In genomic region chr10:125159486-125159931, GRCh38 we compare ENCODE assay signal across 8 cellular contexts. TPM values are rescaled to one million over a fixed set of nuclear protein-coding genes. Genes with fewer than 3 reads are reported as not detected.
DNase-seq lines count a peak whose midpoint lies in the region; ATAC-seq and TF ChIP-seq lines count a peak whose summit lies in the region.

No MANE protein-coding gene starts in this region.

- H3K14ac ChIP-seq in IMR-90 (replicated peaks; ENCODE audit: low read depth, low read length) = no peak overlapping the region

- H2AK5ac ChIP-seq in IMR-90 (ENCODE audit: low read depth, low read length) = no peak overlapping the region

- TF ChIP-seq CTCF in BE2C (IDR thresholded peaks at IDR 0.05; ENCODE audit: low read depth, low read length) (no peak), IMR-90 (conservative IDR thresholded peaks at IDR 0.05; ENCODE audit: low read depth, low read length) (no peak)

- no peak for TF ChIP-seq POLR2A in IMR-90 (IDR thresholded peaks at IDR 0.05; ENCODE audit: low read depth, low read length)

- H3K9me3 ChIP-seq in BE2C (no peaks in the 10 kb centered on the region), IMR-90 (ENCODE audit: control insufficient read depth, insufficient read depth, low read length) (no peaks in the 10 kb centered on the region), duodenal mucosa (ENCODE audit: control insufficient read depth in 1 of 2, low read length in 2 of 2) (no peaks in the 10 kb centered on the region), mononuclear cell (ENCODE audit: low read depth, low read length) (no peaks in the 10 kb centered on the region)

- H2BK5ac ChIP-seq in IMR-90 (ENCODE audit: low read depth, low read length, poor library complexity, severe bottlenecking) = peak overlapping the region; percentile 67

- ATAC-seq in IMR-90 (ENCODE audit: low read depth) = no peak
- no peak for ATAC-seq in HG03442 (IDR thresholded peaks at IDR 0.05; ENCODE audit: unreplicated experiment)

- in situ Hi-C loops in IMR-90 (cut with MboI; ENCODE audit: low sequenced_read_pairs) = loop anchor here (10.0 kb wide), 1 partner anchor 105 kb away; no protein-coding TSS in a partner anchor

- DNase-seq in BE2C (no peak), IMR-90 (no peak), superior temporal gyrus (ENCODE audit: extremely low spot score) (no peak), GM19238 (ENCODE audit: insufficient read length, low spot score) (no peak)
- DNase-seq in T-helper 2 cell treated with Interferon-gamma antibody and Interleukin-4, amounts not matched to agents 5 μg/mL and 100 μg/mL, for 36 hours (ENCODE audit: low spot score) = no peak

- H3K36me3 Mint-ChIP-seq in T-helper 2 cell treated with Interferon-gamma antibody and Interleukin-4, amounts not matched to agents 5 μg/mL and 100 μg/mL, for 36 hours (ENCODE audit: low read depth) = no peaks in the 10 kb centered on the region

- 0 out of 2 replicates have a peak overlapping the region, but pooled peaks have one; percentile 4 for H3K4ac ChIP-seq in IMR-90 (ENCODE audit: low read depth, low read length)

- no peak for TF ChIP-seq RAD21 in IMR-90 (IDR thresholded peaks at IDR 0.05; ENCODE audit: low read length)

- peak overlapping the region; percentile 76 for H2AFZ ChIP-seq in IMR-90 (replicated peaks; ENCODE audit: low read length, poor library complexity)

- dilution Hi-C loops in IMR-90 (cut with HindIII; ENCODE audit: low sequenced_read_pairs, unreplicated experiment) = no loop called here

- peaks cover 39% of the 10 kb centered on the region for H4K20me1 ChIP-seq in IMR-90 (ENCODE audit: insufficient read depth, low read length)

- H3K4me1 ChIP-seq in BE2C = peaks cover 6% of the 10 kb centered on the region; the same call in 1 of the 2 replicates
- peaks cover 15% of the 10 kb centered on the region for H3K4me1 ChIP-seq in IMR-90 (ENCODE audit: control insufficient read depth, insufficient read depth, low read length)
- H3K4me1 ChIP-seq in duodenal mucosa (ENCODE audit: control insufficient read depth in 1 of 2, insufficient read depth in 2 of 2, low read length in 2 of 2) = peaks cover 19 to 27% of the 10 kb centered on the region in 2 donors
- peaks cover 49% of the 10 kb centered on the region for H3K4me1 ChIP-seq in mononuclear cell (ENCODE audit: insufficient read depth, low read length)

- no peak overlapping the region for H3K4me3 Mint-ChIP-seq in T-helper 2 cell treated with Interferon-gamma antibody and Interleukin-4, amounts not matched to agents 5 μg/mL and 100 μg/mL, for 36 hours

- H3K9ac ChIP-seq in IMR-90 (ENCODE audit: low read depth, low read length) (peak overlapping the region; percentile 74), duodenal mucosa (ENCODE audit: low read depth in 1 of 2, low read length in 2 of 2) (peak overlapping the region in 1 of 2 donors; percentile 61)

- POLR2A ChIA-PET in IMR-90 (lab: Charles Lee; ENCODE audit: unreplicated experiment) = no interaction called here

- WGBS in IMR-90 (ENCODE audit: extremely low coverage in 2 of 2, insufficient read length in 1 of 2), 2 experiments = 0% methylated on average over 2 of the region's 66 CpGs; no CpG with 5 or more reads in 1 of the 2 experiments

- H3K36me3 ChIP-seq in BE2C = peaks cover 4% of the 10 kb centered on the region; the same call in 1 of the 2 replicates
- H3K36me3 ChIP-seq in IMR-90 (ENCODE audit: control insufficient read depth, insufficient read depth, low read length) = no peaks in the 10 kb centered on the region
- H3K36me3 ChIP-seq in duodenal mucosa (ENCODE audit: control insufficient read depth in 1 of 2, insufficient read depth in 2 of 2, low read length in 2 of 2) = no peaks in the 10 kb centered on the region

- H3K23ac ChIP-seq in IMR-90 (ENCODE audit: low read depth, low read length) = no peak overlapping the region

- peak overlapping the region; percentile 17 for H2AK9ac ChIP-seq in IMR-90 (replicated peaks; ENCODE audit: low read depth, low read length, poor library complexity)

- H4K91ac ChIP-seq in IMR-90 (ENCODE audit: insufficient read depth, low read depth, low read length) = no peak overlapping the region

- H3K4me3 ChIP-seq in BE2C (ENCODE audit: low read depth, low read length) = peak overlapping the region; percentile 67
- H3K4me3 ChIP-seq in IMR-90 (ENCODE audit: insufficient read depth, low read depth, low read length) = peak overlapping the region; percentile 93
- H3K4me3 ChIP-seq in duodenal mucosa (ENCODE audit: low read depth in 1 of 2, low read length in 2 of 2) = peak overlapping the region; percentile 61 to 75
- peak overlapping the region; percentile 54 for H3K4me3 ChIP-seq in mononuclear cell (ENCODE audit: low read length)

- H3K9me1 ChIP-seq in IMR-90 (ENCODE audit: insufficient read depth, low read length) = peaks cover 8% of the 10 kb centered on the region

- CTCF ChIA-PET in IMR-90 (lab: Yijun Ruan, JAX) = no interaction called here

- H3K79me1 ChIP-seq in IMR-90 (ENCODE audit: low read depth in 1 of 2, low read length in 2 of 2) = peaks cover 0 to 7% of the 10 kb centered on the region in 2 experiments

- H2BK120ac ChIP-seq in IMR-90 (ENCODE audit: low read depth, low read length) = no peak overlapping the region

- no peak overlapping the region for H4K5ac ChIP-seq in IMR-90 (ENCODE audit: low read depth, low read length)

- H3K27ac Mint-ChIP-seq in T-helper 2 cell treated with Interferon-gamma antibody and Interleukin-4, amounts not matched to agents 5 μg/mL and 100 μg/mL, for 36 hours = no peak overlapping the region

- H2BK15ac ChIP-seq in IMR-90 (ENCODE audit: low read depth, low read length) = no peak overlapping the region

- H3K27me3 ChIP-seq in BE2C (no peaks in the 10 kb centered on the region), IMR-90 (ENCODE audit: control insufficient read depth, insufficient read depth, low read length) (no peaks in the 10 kb centered on the region), duodenal mucosa (ENCODE audit: control insufficient read depth in 1 of 2, insufficient read depth in 2 of 2, low read length in 2 of 2) (no peaks in the 10 kb centered on the region), mononuclear cell (ENCODE audit: insufficient read depth, low read length) (peaks cover 13% of the 10 kb centered on the region)

- no peaks in the 10 kb centered on the region for H3K9me3 Mint-ChIP-seq in T-helper 2 cell treated with Interferon-gamma antibody and Interleukin-4, amounts not matched to agents 5 μg/mL and 100 μg/mL, for 36 hours

- no peak overlapping the region for H4K8ac ChIP-seq in IMR-90 (ENCODE audit: low read depth in 2 of 2, low read length in 2 of 2)

- intact Hi-C loops in IMR-90 (cut with micrococcal nuclease) = loop anchor here (1.0 to 5.0 kb wide), 3 partner anchors 162 to 559 kb away; no protein-coding TSS in a partner anchor

- no peak overlapping the region for H3K56ac ChIP-seq in IMR-90 (ENCODE audit: extremely low read depth, insufficient read depth, low read length)

- H3K27ac ChIP-seq in IMR-90 (ENCODE audit: insufficient read depth, low read length) = peak overlapping the region; percentile 82
- peak overlapping the region; percentile 88 for H3K27ac ChIP-seq in duodenal mucosa (ENCODE audit: low read depth, low read length)

- H3K27me3 Mint-ChIP-seq in T-helper 2 cell treated with Interferon-gamma antibody and Interleukin-4, amounts not matched to agents 5 μg/mL and 100 μg/mL, for 36 hours (ENCODE audit: low read depth) = peaks cover 50% of the 10 kb centered on the region

- no TSS peak for BruUV-seq in IMR-90 (replicated peaks; lab: Mats Ljungman, UMichigan)

- peaks cover 5% of the 10 kb centered on the region for H3K4me1 Mint-ChIP-seq in T-helper 2 cell treated with Interferon-gamma antibody and Interleukin-4, amounts not matched to agents 5 μg/mL and 100 μg/mL, for 36 hours (ENCODE audit: low read depth)

- no peak overlapping the region for H2BK20ac ChIP-seq in IMR-90 (ENCODE audit: low read depth, low read length)

- no peak overlapping the region for H3K18ac ChIP-seq in IMR-90 (ENCODE audit: low read depth, low read length)

- H3K4me2 ChIP-seq in IMR-90 (ENCODE audit: low read depth, low read length) = no peak overlapping the region

TF ChIP-seq in IMR-90, 13 proteins besides CTCF, POLR2A, EP300 and RAD21:
- TF ChIP-seq MAFK (IDR thresholded peaks at IDR 0.05; ENCODE audit: low read depth, low read length) = no peak
- no peak for TF ChIP-seq RCOR1 (IDR thresholded peaks at IDR 0.05; ENCODE audit: insufficient replicate concordance, low read length)
- no peak for TF ChIP-seq USF2 (IDR thresholded peaks at IDR 0.05; ENCODE audit: low read depth, low read length)
- TF ChIP-seq RFX5 (IDR thresholded peaks at IDR 0.05; ENCODE audit: low read depth, low read length) = no peak
- TF ChIP-seq MAZ (IDR thresholded peaks at IDR 0.05; ENCODE audit: borderline replicate concordance, low read depth, low read length) = no peak

RNA-seq across cellular contexts. Expression of gene CTBP2, which starts 0.9 kb away (rescaled TPM):
- 99.8 TPM for polyA plus RNA-seq in BE2C (2012; ENCODE audit: insufficient read depth, insufficient read length, low read depth)
- total RNA-seq in IMR-90 (2012; rRNA removed) (74.2 and 81.0 TPM in 2 replicates), mononuclear cell (6.4 TPM)
- 80.2 and 86.6 TPM in 2 replicates for polyA plus RNA-seq in IMR-90 (2012; rRNA removed)
- polyA plus RNA-seq in IMR-90 (2012; cell fraction: cytosol; rRNA removed) = 63.0 and 104 TPM in 2 replicates
- 167 and 220 TPM in 2 replicates for polyA plus RNA-seq in IMR-90 (2012; cell fraction: nucleus; rRNA removed; ENCODE audit: low replicate concordance)

Comparison
In these comparisons a context has a peak if more than half of its experiments do, and no peak if none do; other contexts are left out.
1. RNA of gene CTBP2, which starts 0.9 kb away (total RNA-seq): 74.2 to 81.0 TPM in IMR-90; 6.4 TPM in mononuclear cell (single experiment); every median in the first group is over 10 times any median in the second.
2. Peak in every context shown above with its lines, with median percentiles within 50 percentile points of each other: H3K4me3 ChIP-seq.